Comparison of ENCODE assay signal across 12 cellular contexts in the genomic region with DNA sequence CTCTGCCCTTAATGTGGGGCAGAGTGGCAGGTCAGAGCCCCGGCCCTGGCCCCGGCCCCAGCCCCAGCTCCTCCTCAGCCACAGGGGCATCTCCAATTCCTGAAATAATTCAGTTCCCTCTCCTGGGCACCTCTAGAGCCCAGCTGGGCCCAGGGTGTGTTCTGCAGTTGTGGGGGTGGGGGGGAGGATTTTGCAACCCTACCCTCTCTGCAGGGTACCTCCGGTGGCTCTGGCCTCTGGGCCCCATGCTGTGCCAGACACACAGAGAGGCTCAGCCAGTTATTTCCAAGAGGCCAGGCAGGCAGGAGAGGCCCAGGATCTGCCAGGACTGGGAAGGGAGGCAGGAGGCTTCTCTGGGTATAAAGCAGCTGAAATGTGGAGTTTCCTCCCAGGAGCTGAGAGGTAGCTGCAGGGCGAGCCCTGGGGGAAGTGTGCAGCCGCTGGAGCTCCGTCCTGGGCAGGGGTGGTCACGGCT. TPM values are rescaled to one million over a fixed set of nuclear protein-coding genes. Genes with fewer than 3 reads are reported as not detected.
DNase-seq lines count a peak whose midpoint lies in the region; ATAC-seq, FAIRE-seq and TF ChIP-seq lines count a peak whose summit lies in the region.
"Had no signal": no experiment of that assay in that cellular context is flagged by ENCODE, and none has a peak within 500 bp of the region (broad histone marks: within the 10 kb centered on the region; RNA-seq: fewer than 3 reads in every experiment).

No MANE protein-coding gene starts in this region.

- H3K27ac Mint-ChIP-seq in endodermal cell = peak overlapping the region; percentile 58
- H3K27ac Mint-ChIP-seq in stimulated activated naive CD8-positive, alpha-beta T cell treated with anti-CD3 and anti-CD28 coated beads, Interleukin-15, amount 100 ng/mL, for 72 hours = peak overlapping the region in 1 of 2 donors; percentile 85

- H3K36me3 ChIP-seq in endodermal cell (ENCODE audit: control insufficient read depth, insufficient read depth, low read length) = no peaks in the 10 kb centered on the region

- H3K27me3 ChIP-seq in endodermal cell (ENCODE audit: control insufficient read depth, insufficient read depth, low read length, poor library complexity, severe bottlenecking) = no peaks in the 10 kb centered on the region

- TF ChIP-seq CTCF in A549 (IDR thresholded peaks at IDR 0.05) (no peak), endodermal cell (conservative IDR thresholded peaks at IDR 0.05) (no peak)

- no peak for TF ChIP-seq EP300 in A549 (IDR thresholded peaks at IDR 0.05)

- H3K9me3 Mint-ChIP-seq in endodermal cell = no peaks in the 10 kb centered on the region
- H3K9me3 Mint-ChIP-seq in stimulated activated naive CD8-positive, alpha-beta T cell treated with anti-CD3 and anti-CD28 coated beads, Interleukin-15, amount 100 ng/mL, for 72 hours = no peaks in the 10 kb centered on the region

- H3K36me3 Mint-ChIP-seq in endodermal cell (ENCODE audit: low read depth) = no peaks in the 10 kb centered on the region

- TF ChIP-seq POLR2A in A549 (IDR thresholded peaks at IDR 0.05; ENCODE audit: low read length) = no peak

- 12% methylated on average over 7 of the region's 7 CpGs for WGBS in A549 (ENCODE audit: missing lambda C conversion rate)
- WGBS in endodermal cell (ENCODE audit: insufficient coverage in 1 of 2, insufficient read length in 1 of 2), 2 experiments = 51 to 53% methylated on average over 6 to 7 of the region's 7 CpGs

- H3K4me3 ChIP-seq in A549 (peak overlapping the region; percentile 27; the same call in 2 of the 3 replicates), endodermal cell (ENCODE audit: low read length) (no peak overlapping the region)
- H3K4me3 ChIP-seq: smooth muscle cell had no signal

- H3K27ac ChIP-seq in A549 (peak overlapping the region; percentile 89 to 99), endodermal cell (ENCODE audit: low read depth, low read length) (peak overlapping the region; percentile 51)

- H3K9me3 ChIP-seq in A549 (no peaks in the 10 kb centered on the region), endodermal cell (ENCODE audit: control insufficient read depth, low read length) (no peaks in the 10 kb centered on the region)

- H3K4me1 ChIP-seq in A549 = peaks cover 57% of the 10 kb centered on the region
- peaks cover 4% of the 10 kb centered on the region for H3K4me1 ChIP-seq in endodermal cell (ENCODE audit: control insufficient read depth, insufficient read depth, low read length)

- peak; percentile 9 to 28; a peak in 5 of 6 replicates for ATAC-seq in A549
- no peak for ATAC-seq in GM18870 (IDR thresholded peaks at IDR 0.05; ENCODE audit: unreplicated experiment)
- no peak for ATAC-seq in GM18502 (IDR thresholded peaks at IDR 0.05; ENCODE audit: poor library complexity, unreplicated experiment)
- ATAC-seq in stimulated activated naive CD8-positive, alpha-beta T cell treated with anti-CD3 and anti-CD28 coated beads, Interleukin-15, amount 100 ng/mL, for 72 hours = no peak

- peak overlapping the region; percentile 87 for H3K4me2 ChIP-seq in A549
- H3K4me2 ChIP-seq: smooth muscle cell had no signal

- POLR2A ChIA-PET in A549 (lab: Yijun Ruan, JAX) = no interaction called here

- H3K4me3 Mint-ChIP-seq in endodermal cell = no peak overlapping the region
- H3K4me3 Mint-ChIP-seq in stimulated activated naive CD8-positive, alpha-beta T cell treated with anti-CD3 and anti-CD28 coated beads, Interleukin-15, amount 100 ng/mL, for 72 hours = peak overlapping the region in 1 of 2 donors; percentile 8

- no peak for TF ChIP-seq RAD21 in A549 (conservative IDR thresholded peaks at IDR 0.05 in 1 of 2, IDR thresholded peaks at IDR 0.05 in 1 of 2)

- no peak overlapping the region for H3K9ac ChIP-seq in endodermal cell (ENCODE audit: extremely low read depth, low read length, poor library complexity, severe bottlenecking)

- H3K27me3 Mint-ChIP-seq in endodermal cell (ENCODE audit: insufficient read depth) = no peaks in the 10 kb centered on the region
- no peaks in the 10 kb centered on the region for H3K27me3 Mint-ChIP-seq in stimulated activated naive CD8-positive, alpha-beta T cell treated with anti-CD3 and anti-CD28 coated beads, Interleukin-15, amount 100 ng/mL, for 72 hours

- peaks cover 12% of the 10 kb centered on the region for H3K4me1 Mint-ChIP-seq in endodermal cell
- H3K4me1 Mint-ChIP-seq in stimulated activated naive CD8-positive, alpha-beta T cell treated with anti-CD3 and anti-CD28 coated beads, Interleukin-15, amount 100 ng/mL, for 72 hours = peaks cover 58% of the 10 kb centered on the region

- DNase-seq in A549 (ENCODE audit: low read depth in 1 of 2, low spot score in 1 of 2) = peak in 1 of 2 experiments; percentile 58
- peak; percentile 71 for DNase-seq in COLO668 (lab: John Stamatoyannopoulos, UW; ENCODE audit: unreplicated experiment)
- DNase-seq in NCI-H69 (lab: John Stamatoyannopoulos, UW) = peak; percentile 89
- peak; percentile 81 for DNase-seq in endodermal cell
- no peak for DNase-seq in C1 segment of cervical spinal cord (lab: John Stamatoyannopoulos, UW)
- no peak for DNase-seq in stimulated activated naive CD8-positive, alpha-beta T cell treated with anti-CD3 and anti-CD28 coated beads, Interleukin-15, amount 100 ng/mL, for 72 hours
- DNase-seq: cerebellar nuclear complex, foreskin melanocyte had no signal

- CTCF ChIA-PET in A549 (lab: Yijun Ruan, JAX) = interaction anchor here (0.7 to 2.5 kb wide), 7 partner anchors 8 to 92 kb away, joined by 3 to 9 read pairs (median 5); no protein-coding TSS in a partner anchor

- FAIRE-seq in A549 (lab: Jason Lieb, UNC) = no peak
- FAIRE-seq: RCC 7860 had no signal

TF ChIP-seq in A549, 52 proteins besides CTCF, POLR2A, EP300 and RAD21:
- no peak for TF ChIP-seq PHF8 (IDR thresholded peaks at IDR 0.05; ENCODE audit: borderline replicate concordance, low read depth)
- TF ChIP-seq KDM5A (IDR thresholded peaks at IDR 0.05) = no peak
- TF ChIP-seq CEBPB (IDR thresholded peaks at IDR 0.05) = peak; percentile 37 to 88; a peak in 3 of 4 replicates
- TF ChIP-seq ESRRA (IDR thresholded peaks at IDR 0.05; ENCODE audit: borderline replicate concordance, low read length) = no peak
- TF ChIP-seq, protein P1, sequence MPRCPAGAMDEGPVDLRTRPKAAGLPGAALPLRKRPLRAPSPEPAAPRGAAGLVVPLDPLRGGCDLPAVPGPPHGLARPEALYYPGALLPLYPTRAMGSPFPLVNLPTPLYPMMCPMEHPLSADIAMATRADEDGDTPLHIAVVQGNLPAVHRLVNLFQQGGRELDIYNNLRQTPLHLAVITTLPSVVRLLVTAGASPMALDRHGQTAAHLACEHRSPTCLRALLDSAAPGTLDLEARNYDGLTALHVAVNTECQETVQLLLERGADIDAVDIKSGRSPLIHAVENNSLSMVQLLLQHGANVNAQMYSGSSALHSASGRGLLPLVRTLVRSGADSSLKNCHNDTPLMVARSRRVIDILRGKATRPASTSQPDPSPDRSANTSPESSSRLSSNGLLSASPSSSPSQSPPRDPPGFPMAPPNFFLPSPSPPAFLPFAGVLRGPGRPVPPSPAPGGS (IDR thresholded peaks at IDR 0.05) = no peak
- TF ChIP-seq, protein P2, sequence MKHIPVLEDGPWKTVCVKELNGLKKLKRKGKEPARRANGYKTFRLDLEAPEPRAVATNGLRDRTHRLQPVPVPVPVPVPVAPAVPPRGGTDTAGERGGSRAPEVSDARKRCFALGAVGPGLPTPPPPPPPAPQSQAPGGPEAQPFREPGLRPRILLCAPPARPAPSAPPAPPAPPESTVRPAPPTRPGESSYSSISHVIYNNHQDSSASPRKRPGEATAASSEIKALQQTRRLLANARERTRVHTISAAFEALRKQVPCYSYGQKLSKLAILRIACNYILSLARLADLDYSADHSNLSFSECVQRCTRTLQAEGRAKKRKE (CRISPR knock-in tag; IDR thresholded peaks at IDR 0.05; ENCODE audit: low read depth) = no peak
- TF ChIP-seq, protein P3, sequence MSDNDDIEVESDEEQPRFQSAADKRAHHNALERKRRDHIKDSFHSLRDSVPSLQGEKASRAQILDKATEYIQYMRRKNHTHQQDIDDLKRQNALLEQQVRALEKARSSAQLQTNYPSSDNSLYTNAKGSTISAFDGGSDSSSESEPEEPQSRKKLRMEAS (IDR thresholded peaks at IDR 0.05) = peak; percentile 29; the same call in 1 of the 2 replicates
- TF ChIP-seq SREBF2 (IDR thresholded peaks at IDR 0.05) = no peak
- TF ChIP-seq MYC (IDR thresholded peaks at IDR 0.05; ENCODE audit: borderline replicate concordance, low read length) = no peak
- TF ChIP-seq CBX2 (IDR thresholded peaks at IDR 0.05; ENCODE audit: borderline replicate concordance, low read depth) = no peak
- no peak for TF ChIP-seq CBX8 (IDR thresholded peaks at IDR 0.05)
- TF ChIP-seq, protein P4, sequence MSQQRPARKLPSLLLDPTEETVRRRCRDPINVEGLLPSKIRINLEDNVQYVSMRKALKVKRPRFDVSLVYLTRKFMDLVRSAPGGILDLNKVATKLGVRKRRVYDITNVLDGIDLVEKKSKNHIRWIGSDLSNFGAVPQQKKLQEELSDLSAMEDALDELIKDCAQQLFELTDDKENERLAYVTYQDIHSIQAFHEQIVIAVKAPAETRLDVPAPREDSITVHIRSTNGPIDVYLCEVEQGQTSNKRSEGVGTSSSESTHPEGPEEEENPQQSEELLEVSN (IDR thresholded peaks at IDR 0.05; ENCODE audit: borderline replicate concordance, low read depth) = no peak
- TF ChIP-seq ZNF302 (CRISPR knock-in tag; IDR thresholded peaks at IDR 0.05) = no peak
- TF ChIP-seq JUNB (IDR thresholded peaks at IDR 0.05) = no peak
- peak in 1 of 2 experiments; percentile 59; a peak in 2 of 5 replicates for TF ChIP-seq JUN (IDR thresholded peaks at IDR 0.05)
TF ChIP-seq in A549: peak in this region for 3.

RNA-seq across cellular contexts. Expression of a gene that starts 47.9 kb away (rescaled TPM):
- polyA plus RNA-seq in A549 (2011; rRNA removed) (2.0 and 2.8 TPM in 2 replicates), A549 (2017; fragmentation: RNase III; extraction: RNeasy Plus Mini Kit Qiagen cat#74134 plus additional on column Dnase treatment) (6.6 to 7.3 TPM (median 7.0 TPM) in 3 replicates)
- polyA plus RNA-seq in A549 (2012; cell fraction: cytosol; rRNA removed) = 5.0 and 8.0 TPM in 2 replicates
- polyA plus RNA-seq in A549 (2012; cell fraction: nucleus; rRNA removed) = 8.3 and 12.2 TPM in 2 replicates
- 2.1 and 2.5 TPM in 2 replicates for polyA minus RNA-seq in A549 (2011; rRNA and poly(A)+ RNA removed)
- total RNA-seq in endodermal cell = 10 to 100 TPM; 11.4 to 13.9 TPM
- 7.5 TPM for polyA plus RNA-seq in endodermal cell (2013, experiment 1 of 2)
- polyA plus RNA-seq in endodermal cell (2013, experiment 2 of 2) = 6.7 TPM

Comparison
In these comparisons a context has a peak if more than half of its experiments do, and no peak if none do; other contexts are left out.
1. ATAC-seq: peak in A549 (2 of 2); none in GM18870 (single experiment), GM18502 (single experiment) and stimulated activated naive CD8-positive, alpha-beta T cell treated with anti-CD3 and anti-CD28 coated beads, Interleukin-15, amount 100 ng/mL, for 72 hours (single experiment).
2. DNase-seq: peak in COLO668 (single experiment), NCI-H69 (single experiment) and endodermal cell (single experiment); none in C1 segment of cervical spinal cord (0 of 14) and stimulated activated naive CD8-positive, alpha-beta T cell treated with anti-CD3 and anti-CD28 coated beads, Interleukin-15, amount 100 ng/mL, for 72 hours (0 of 2).